Comparison of ENCODE assay signal across 1 cellular context in genomic region chr3:183883291-183884096, GRCh38.
TF ChIP-seq lines count a peak whose summit lies in the region.

No MANE protein-coding gene starts in this region.

TF ChIP-seq in IMR-90, 13 proteins besides CTCF, POLR2A, EP300 and RAD21 (continued from another document):
- TF ChIP-seq ELK1 (IDR thresholded peaks at IDR 0.05; ENCODE audit: borderline replicate concordance, low read depth, low read length) (no peak), CEBPB (IDR thresholded peaks at IDR 0.05; ENCODE audit: low read depth, low read length) (no peak), CHD1 (IDR thresholded peaks at IDR 0.05; ENCODE audit: low read depth, low read length) (no peak), RCOR1 (IDR thresholded peaks at IDR 0.05; ENCODE audit: insufficient replicate concordance, low read length) (no peak), MXI1 (IDR thresholded peaks at IDR 0.05; ENCODE audit: borderline replicate concordance, low read depth, low read length) (no peak), RFX5 (IDR thresholded peaks at IDR 0.05; ENCODE audit: low read depth, low read length) (no peak), MAZ (IDR thresholded peaks at IDR 0.05; ENCODE audit: borderline replicate concordance, low read depth, low read length) (no peak)
